Comparison of ENCODE assay signal across 5 cellular contexts in genomic region chr1:100796046-100796445, GRCh38.
"Had no signal": no experiment of that assay in that cellular context is flagged by ENCODE, and none has a peak within 500 bp of the region (broad histone marks: within the 10 kb centered on the region; RNA-seq: fewer than 3 reads in every experiment).

No MANE protein-coding gene starts in this region.

- H3K27ac Mint-ChIP-seq: H9, IgD-negative memory B cell had no signal

- DNase-seq: H9, KBM-7 had no signal

- ATAC-seq: GM23338, HCT116 had no signal

- H3K4me3 ChIP-seq: GM23338 had no signal

- H3K36me3 Mint-ChIP-seq: IgD-negative memory B cell had no signal

- H3K4me2 ChIP-seq: GM23338 had no signal

- H3K4me1 Mint-ChIP-seq: IgD-negative memory B cell had no signal

- H3K4me3 Mint-ChIP-seq: GM23338, H9, IgD-negative memory B cell had no signal
